ENCODE assay signal across 1 cellular context in the genomic region with DNA sequence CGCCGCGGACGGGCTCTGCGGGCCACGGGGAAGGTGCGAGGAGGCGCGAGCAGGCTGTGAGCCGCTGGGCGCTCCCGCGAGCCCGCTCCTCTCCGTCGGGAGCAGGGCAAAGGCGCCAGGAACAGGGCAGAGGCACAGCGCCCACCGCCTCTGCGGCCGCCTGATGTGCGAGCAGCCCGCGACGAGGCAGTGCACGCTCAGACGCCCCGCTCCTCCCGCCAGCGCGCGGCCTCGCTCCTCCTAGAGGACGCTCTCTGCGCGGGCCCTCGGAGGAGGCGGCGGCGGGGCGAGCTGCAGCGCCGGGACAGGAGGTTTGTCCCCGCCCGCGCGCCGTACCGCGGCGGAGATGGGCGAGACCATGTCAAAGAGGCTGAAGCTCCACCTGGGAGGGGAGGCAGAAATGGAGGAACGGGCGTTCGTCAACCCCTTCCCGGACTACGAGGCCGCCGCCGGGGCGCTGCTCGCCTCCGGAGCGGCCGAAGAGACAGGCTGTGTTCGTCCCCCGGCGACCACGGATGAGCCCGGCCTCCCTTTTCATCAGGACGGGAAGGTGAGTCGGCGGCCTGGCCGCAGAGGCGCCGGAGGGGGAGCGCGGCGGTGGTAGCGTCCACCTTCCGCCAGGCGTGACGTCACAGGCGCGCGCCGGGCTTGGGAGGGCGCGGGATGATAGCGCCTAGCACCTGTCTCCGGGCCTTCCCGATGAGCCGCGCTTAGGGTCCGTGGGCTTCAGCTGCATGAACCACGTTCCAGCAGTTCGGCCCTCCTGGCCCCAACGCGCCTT.
TF ChIP-seq lines count a peak whose summit lies in the region.

No MANE protein-coding gene starts in this region.

TF ChIP-seq in A549, 52 proteins besides CTCF, POLR2A, EP300 and RAD21 (continued from another document):
- TF ChIP-seq, protein P1, sequence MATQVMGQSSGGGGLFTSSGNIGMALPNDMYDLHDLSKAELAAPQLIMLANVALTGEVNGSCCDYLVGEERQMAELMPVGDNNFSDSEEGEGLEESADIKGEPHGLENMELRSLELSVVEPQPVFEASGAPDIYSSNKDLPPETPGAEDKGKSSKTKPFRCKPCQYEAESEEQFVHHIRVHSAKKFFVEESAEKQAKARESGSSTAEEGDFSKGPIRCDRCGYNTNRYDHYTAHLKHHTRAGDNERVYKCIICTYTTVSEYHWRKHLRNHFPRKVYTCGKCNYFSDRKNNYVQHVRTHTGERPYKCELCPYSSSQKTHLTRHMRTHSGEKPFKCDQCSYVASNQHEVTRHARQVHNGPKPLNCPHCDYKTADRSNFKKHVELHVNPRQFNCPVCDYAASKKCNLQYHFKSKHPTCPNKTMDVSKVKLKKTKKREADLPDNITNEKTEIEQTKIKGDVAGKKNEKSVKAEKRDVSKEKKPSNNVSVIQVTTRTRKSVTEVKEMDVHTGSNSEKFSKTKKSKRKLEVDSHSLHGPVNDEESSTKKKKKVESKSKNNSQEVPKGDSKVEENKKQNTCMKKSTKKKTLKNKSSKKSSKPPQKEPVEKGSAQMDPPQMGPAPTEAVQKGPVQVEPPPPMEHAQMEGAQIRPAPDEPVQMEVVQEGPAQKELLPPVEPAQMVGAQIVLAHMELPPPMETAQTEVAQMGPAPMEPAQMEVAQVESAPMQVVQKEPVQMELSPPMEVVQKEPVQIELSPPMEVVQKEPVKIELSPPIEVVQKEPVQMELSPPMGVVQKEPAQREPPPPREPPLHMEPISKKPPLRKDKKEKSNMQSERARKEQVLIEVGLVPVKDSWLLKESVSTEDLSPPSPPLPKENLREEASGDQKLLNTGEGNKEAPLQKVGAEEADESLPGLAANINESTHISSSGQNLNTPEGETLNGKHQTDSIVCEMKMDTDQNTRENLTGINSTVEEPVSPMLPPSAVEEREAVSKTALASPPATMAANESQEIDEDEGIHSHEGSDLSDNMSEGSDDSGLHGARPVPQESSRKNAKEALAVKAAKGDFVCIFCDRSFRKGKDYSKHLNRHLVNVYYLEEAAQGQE (IDR thresholded peaks at IDR 0.05): peak; percentile 14; the same call in 1 of the 2 replicates
- no peak for TF ChIP-seq JUNB (IDR thresholded peaks at IDR 0.05)
- no peak for TF ChIP-seq SMC3 (IDR thresholded peaks at IDR 0.05)
- peak; percentile 78 for TF ChIP-seq GATA3 (IDR thresholded peaks at IDR 0.05; ENCODE audit: borderline replicate concordance)
TF ChIP-seq in A549: peak in this region for 11.
